38 cellular contexts compared by ENCODE assay signal in genomic region chr4:39785031-39785430, GRCh38.
"Had no signal": no experiment of that assay in that cellular context is flagged by ENCODE, and none has a peak within 500 bp of the region (broad histone marks: within the 10 kb centered on the region; RNA-seq: fewer than 3 reads in every experiment).

No MANE protein-coding gene starts in this region.

- H3K4me1 Mint-ChIP-seq: activated CD4-positive, alpha-beta memory T cell treated with anti-CD3 and anti-CD28 coated beads, Interleukin-2, amount 10 ng/mL, durations not matched to agents 7 days and 5 days; activated CD8-positive, alpha-beta memory T cell treated with anti-CD3 and anti-CD28 coated beads, Interleukin-2, amount 10 ng/mL, durations not matched to agents 7 days and 5 days had no signal

- H3K27ac Mint-ChIP-seq: activated CD4-positive, alpha-beta memory T cell treated with anti-CD3 and anti-CD28 coated beads, Interleukin-2, amount 10 ng/mL, durations not matched to agents 7 days and 5 days; activated CD8-positive, alpha-beta memory T cell treated with anti-CD3 and anti-CD28 coated beads, Interleukin-2, amount 10 ng/mL, durations not matched to agents 7 days and 5 days; activated naive CD8-positive, alpha-beta T cell treated with anti-CD3 and anti-CD28 coated beads for 36 hours had no signal

- DNase-seq: activated CD4-positive, alpha-beta memory T cell treated with anti-CD3 and anti-CD28 coated beads, Interleukin-2, amount 10 ng/mL, durations not matched to agents 7 days and 5 days; activated CD4-positive, alpha-beta T cell treated with anti-CD3 and anti-CD28 coated beads for 1 hour; activated CD4-positive, alpha-beta T cell treated with anti-CD3 and anti-CD28 coated beads for 48 hours; activated CD4-positive, CD25-positive, alpha-beta regulatory T cell; activated CD8-positive, alpha-beta memory T cell treated with anti-CD3 and anti-CD28 coated beads for 24 hours; activated CD8-positive, alpha-beta memory T cell treated with anti-CD3 and anti-CD28 coated beads, Interleukin-2, amount 10 ng/mL, durations not matched to agents 7 days and 5 days; activated CD8-positive, alpha-beta memory T cell treated with anti-CD3 and anti-CD28 coated beads, Interleukin-2, amount 50 U/mL, for 48 hours; activated effector memory CD4-positive, alpha-beta T cell treated with anti-CD3 and anti-CD28 coated beads, Interleukin-2, amount 50 U/mL, for 16 hours; activated naive CD4-positive, alpha-beta T cell; activated naive CD4-positive, alpha-beta T cell treated with anti-CD3 and anti-CD28 coated beads, Interleukin-2, amount 50 U/mL, for 16 hours; activated naive CD8-positive, alpha-beta T cell treated with anti-CD3 and anti-CD28 coated beads for 36 hours; activated T-cell treated with anti-CD3 and anti-CD28 coated beads, Interleukin-2, amount 50 U/mL, for 48 hours; amniotic stem cell; aorta; brain microvascular endothelial cell; MM.1S; MV-4-11; NCI-H1092; NCI-H1417; NCI-H146; NCI-H187; NCI-H2029 treated with DMSO at 0.1 percent for 48 hours; NCI-H2107; NCI-H2171; NCI-H510A; NCI-H526; NCI-H748 treated with DMSO at 0.1 percent for 48 hours; NK-92 treated with Interleukin-12 subunit alpha and Interleukin-12 subunit beta, amount 100 ng/mL, for 24 hours; PC-3; Peyer's patch; RPMI8226; SW 1271; T-helper 1 cell; T-helper 2 cell; T-helper 9 cell had no signal

- H3K4me1 ChIP-seq: Peyer's patch had no signal

- H3K9me3 Mint-ChIP-seq: activated CD4-positive, alpha-beta memory T cell treated with anti-CD3 and anti-CD28 coated beads, Interleukin-2, amount 10 ng/mL, durations not matched to agents 7 days and 5 days had no signal

- H3K36me3 Mint-ChIP-seq: activated naive CD8-positive, alpha-beta T cell treated with anti-CD3 and anti-CD28 coated beads for 36 hours had no signal

- ATAC-seq: activated CD8-positive, alpha-beta memory T cell treated with anti-CD3 and anti-CD28 coated beads, Interleukin-2, amount 10 ng/mL, durations not matched to agents 7 days and 5 days; PC-3; Right ventricle myocardium inferior had no signal

- H3K4me3 Mint-ChIP-seq: activated CD4-positive, alpha-beta memory T cell treated with anti-CD3 and anti-CD28 coated beads, Interleukin-2, amount 10 ng/mL, durations not matched to agents 7 days and 5 days; activated CD8-positive, alpha-beta memory T cell treated with anti-CD3 and anti-CD28 coated beads, Interleukin-2, amount 10 ng/mL, durations not matched to agents 7 days and 5 days; activated naive CD8-positive, alpha-beta T cell treated with anti-CD3 and anti-CD28 coated beads for 36 hours had no signal

- H3K4me3 ChIP-seq: Peyer's patch had no signal

- H3K27me3 Mint-ChIP-seq: activated CD4-positive, alpha-beta memory T cell treated with anti-CD3 and anti-CD28 coated beads, Interleukin-2, amount 10 ng/mL, durations not matched to agents 7 days and 5 days; activated CD8-positive, alpha-beta memory T cell treated with anti-CD3 and anti-CD28 coated beads, Interleukin-2, amount 10 ng/mL, durations not matched to agents 7 days and 5 days; activated naive CD8-positive, alpha-beta T cell treated with anti-CD3 and anti-CD28 coated beads for 36 hours had no signal

- H3K27ac ChIP-seq: brain microvascular endothelial cell, KMS-11, Peyer's patch, VCaP had no signal

- H3K27me3 ChIP-seq: brain microvascular endothelial cell, Peyer's patch had no signal

- H3K9me3 ChIP-seq: Peyer's patch had no signal
